ENCODE assay signal across 4 cellular contexts in genomic region chr10:46057927-46058326, GRCh38. TPM values are rescaled to one million over a fixed set of nuclear protein-coding genes. Genes with fewer than 3 reads are reported as not detected.
"Had no signal": no experiment of that assay in that cellular context is flagged by ENCODE, and none has a peak within 500 bp of the region (broad histone marks: within the 10 kb centered on the region; RNA-seq: fewer than 3 reads in every experiment).

No MANE protein-coding gene starts in this region.

RNA-seq across cellular contexts. Expression of gene MSMB, which starts 11.9 kb away (rescaled TPM):
- total RNA-seq: LHCN-M2, M059J, MCF 10A, NCI-H460 had no signal
